ENCODE assay signal across 20 cellular contexts in the genomic region with DNA sequence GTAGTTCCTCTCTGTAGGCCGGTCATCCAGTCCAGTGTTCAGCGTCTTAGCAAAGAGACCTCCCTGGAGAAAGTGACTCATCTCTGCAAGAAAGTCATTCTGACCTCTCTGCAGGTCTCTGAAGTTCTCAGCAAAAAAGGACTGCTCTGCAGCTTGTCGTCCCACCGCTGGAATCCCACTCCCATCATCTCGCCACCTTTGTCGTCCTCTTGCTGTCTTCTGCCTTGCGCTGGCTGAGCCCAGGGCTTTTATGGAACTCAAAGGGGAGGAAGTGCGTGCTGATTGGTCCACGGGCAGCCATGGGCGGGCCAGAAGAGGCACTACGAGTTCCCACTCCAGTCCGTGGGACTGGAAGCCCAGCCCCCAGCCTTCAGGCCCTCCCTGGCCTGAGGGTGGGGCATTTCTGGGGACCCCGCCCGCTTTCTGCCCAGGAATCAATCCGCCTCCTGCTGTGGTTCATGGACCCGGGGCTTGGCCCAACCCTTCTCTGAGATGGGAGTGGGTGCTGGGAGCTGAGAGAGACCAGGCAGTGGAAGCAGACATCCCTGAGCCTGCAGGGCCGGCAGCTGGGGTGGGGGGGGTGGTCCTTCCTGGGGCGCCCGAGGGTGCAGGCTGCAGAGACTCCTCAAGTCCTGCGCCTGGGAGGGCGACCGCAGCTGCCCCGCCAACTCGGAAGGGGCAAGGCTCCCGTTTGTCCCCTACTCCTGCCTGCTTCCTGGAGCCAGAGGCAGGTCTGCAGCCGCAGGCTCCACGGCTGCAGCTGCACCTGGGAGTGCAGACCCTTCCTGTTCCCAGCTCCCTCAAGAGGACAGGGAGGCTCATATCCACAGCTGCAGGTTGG.
A peak's percentile ranks its signal among the peaks of the same experiment; 100 is the strongest.
DNase-seq lines count a peak whose midpoint lies in the region; ATAC-seq, FAIRE-seq and TF ChIP-seq lines count a peak whose summit lies in the region.
"Had no signal": no experiment of that assay in that cellular context is flagged by ENCODE, and none has a peak within 500 bp of the region (broad histone marks: within the 10 kb centered on the region; RNA-seq: fewer than 3 reads in every experiment).

No MANE protein-coding gene starts in this region.

- H3K4me1 Mint-ChIP-seq in endodermal cell: no peaks in the 10 kb centered on the region
- H3K4me1 Mint-ChIP-seq: B cell, neural crest cell, T-cell had no signal

- WGBS in endodermal cell (ENCODE audit: insufficient coverage in 1 of 2, insufficient read length in 1 of 2), 2 experiments: 81 to 92% methylated on average over 6 to 27 of the region's 27 CpGs
- WGBS in esophagus muscularis mucosa: 82% methylated on average over 15 of the region's 27 CpGs

- no peaks in the 10 kb centered on the region for H3K9me3 Mint-ChIP-seq in endodermal cell
- H3K9me3 Mint-ChIP-seq: activated CD4-positive, alpha-beta memory T cell treated with anti-CD3 and anti-CD28 coated beads for 36 hours; neural crest cell had no signal

- H3K9me3 ChIP-seq in endodermal cell (ENCODE audit: control insufficient read depth, low read length) (no peaks in the 10 kb centered on the region), esophagus muscularis mucosa (no peaks in the 10 kb centered on the region)
- H3K9me3 ChIP-seq: ascending aorta, heart right ventricle, spleen had no signal

- H3K27ac ChIP-seq in endodermal cell (ENCODE audit: low read depth, low read length): no peak overlapping the region
- no peak overlapping the region for H3K27ac ChIP-seq in esophagus muscularis mucosa (replicated peaks in 1 of 4)
- H3K27ac ChIP-seq: 22Rv1, ascending aorta, heart right ventricle, spleen, WERI-Rb-1 had no signal

- H3K36me3 ChIP-seq in endodermal cell (ENCODE audit: control insufficient read depth, insufficient read depth, low read length): no peaks in the 10 kb centered on the region
- no peaks in the 10 kb centered on the region for H3K36me3 ChIP-seq in esophagus muscularis mucosa
- H3K36me3 ChIP-seq: ascending aorta, heart right ventricle, spleen, WERI-Rb-1 had no signal

- peaks cover 2% of the 10 kb centered on the region for H3K27me3 Mint-ChIP-seq in endodermal cell (ENCODE audit: insufficient read depth)
- H3K27me3 Mint-ChIP-seq: activated CD4-positive, alpha-beta memory T cell treated with anti-CD3 and anti-CD28 coated beads for 36 hours; effector memory CD8-positive, alpha-beta T cell; T-cell had no signal

- H3K27me3 ChIP-seq in endodermal cell (ENCODE audit: control insufficient read depth, insufficient read depth, low read length, poor library complexity, severe bottlenecking) (no peaks in the 10 kb centered on the region), esophagus muscularis mucosa (no peaks in the 10 kb centered on the region)
- H3K27me3 ChIP-seq: ascending aorta, heart right ventricle, spleen had no signal

- no peaks in the 10 kb centered on the region for H3K36me3 Mint-ChIP-seq in endodermal cell (ENCODE audit: low read depth)
- H3K36me3 Mint-ChIP-seq: activated CD4-positive, alpha-beta memory T cell treated with anti-CD3 and anti-CD28 coated beads for 36 hours; T-cell had no signal

- H3K4me1 ChIP-seq in endodermal cell (ENCODE audit: control insufficient read depth, insufficient read depth, low read length) (no peaks in the 10 kb centered on the region), esophagus muscularis mucosa (no peaks in the 10 kb centered on the region)
- H3K4me1 ChIP-seq: ascending aorta, heart right ventricle, spleen had no signal

- DNase-seq in NCI-H1417 (lab: John Stamatoyannopoulos, UW) (peak in 2 of 3 experiments; percentile 58 to 66), NCI-H1417 treated with DMSO at 0.1 percent for 48 hours (lab: John Stamatoyannopoulos, UW) (no peak), NCI-H510A (lab: John Stamatoyannopoulos, UW) (peak; percentile 86), endodermal cell (peak; percentile 82), urothelium cell line (ENCODE audit: low spot score) (peak; percentile 40), esophagus muscularis mucosa (ENCODE audit: extremely low spot score) (no peak)
- DNase-seq: activated CD4-positive, alpha-beta memory T cell treated with anti-CD3 and anti-CD28 coated beads for 36 hours; activated naive CD4-positive, alpha-beta T cell treated with Interleukin-2 at 50 U/mL for 16 hours; effector memory CD8-positive, alpha-beta T cell; heart right ventricle; mesendoderm; spleen; T-cell; WERI-Rb-1 had no signal

- H3K9ac ChIP-seq in endodermal cell (ENCODE audit: extremely low read depth, low read length, poor library complexity, severe bottlenecking): no peak overlapping the region

- TF ChIP-seq POLR2A in esophagus muscularis mucosa (IDR thresholded peaks at IDR 0.05; ENCODE audit: low read depth): no peak

- H3K4me3 Mint-ChIP-seq in endodermal cell: peak overlapping the region; percentile 66
- H3K4me3 Mint-ChIP-seq: activated CD4-positive, alpha-beta memory T cell treated with anti-CD3 and anti-CD28 coated beads for 36 hours; B cell; effector memory CD8-positive, alpha-beta T cell; neural crest cell; T-cell had no signal

- no peak overlapping the region for H3K27ac Mint-ChIP-seq in endodermal cell
- H3K27ac Mint-ChIP-seq: activated CD4-positive, alpha-beta memory T cell treated with anti-CD3 and anti-CD28 coated beads for 36 hours; B cell; effector memory CD8-positive, alpha-beta T cell; T-cell had no signal

- ATAC-seq in HG02981 (IDR thresholded peaks at IDR 0.05; ENCODE audit: unreplicated experiment) (no peak), HG02610 (IDR thresholded peaks at IDR 0.05; ENCODE audit: unreplicated experiment) (no peak)
- ATAC-seq: effector memory CD8-positive, alpha-beta T cell; heart right ventricle; T-cell had no signal

- no peak for TF ChIP-seq CTCF in endodermal cell (conservative IDR thresholded peaks at IDR 0.05)
- no peak for TF ChIP-seq CTCF in esophagus muscularis mucosa (IDR thresholded peaks at IDR 0.05)

- intact Hi-C loops in esophagus muscularis mucosa (cut with DNase I): no loop called here

- no peak for TF ChIP-seq EP300 in esophagus muscularis mucosa (IDR thresholded peaks at IDR 0.05)

- FAIRE-seq in urothelium cell line (lab: Jason Lieb, UNC): no peak

- no peak overlapping the region for H3K4me3 ChIP-seq in endodermal cell (ENCODE audit: low read length)
- H3K4me3 ChIP-seq in esophagus muscularis mucosa: no peak overlapping the region
- H3K4me3 ChIP-seq: ascending aorta, heart right ventricle, spleen had no signal

Comparison
In these comparisons a context has a peak if more than half of its experiments do, and no peak if none do; other contexts are left out.
1. DNase-seq: peak in NCI-H1417 (2 of 3), NCI-H510A (single experiment), endodermal cell (single experiment) and urothelium cell line (single experiment); none in NCI-H1417 treated with DMSO at 0.1 percent for 48 hours (single experiment) and esophagus muscularis mucosa (single experiment).